Comparison of ENCODE assay signal across 9 cellular contexts in the genomic region with DNA sequence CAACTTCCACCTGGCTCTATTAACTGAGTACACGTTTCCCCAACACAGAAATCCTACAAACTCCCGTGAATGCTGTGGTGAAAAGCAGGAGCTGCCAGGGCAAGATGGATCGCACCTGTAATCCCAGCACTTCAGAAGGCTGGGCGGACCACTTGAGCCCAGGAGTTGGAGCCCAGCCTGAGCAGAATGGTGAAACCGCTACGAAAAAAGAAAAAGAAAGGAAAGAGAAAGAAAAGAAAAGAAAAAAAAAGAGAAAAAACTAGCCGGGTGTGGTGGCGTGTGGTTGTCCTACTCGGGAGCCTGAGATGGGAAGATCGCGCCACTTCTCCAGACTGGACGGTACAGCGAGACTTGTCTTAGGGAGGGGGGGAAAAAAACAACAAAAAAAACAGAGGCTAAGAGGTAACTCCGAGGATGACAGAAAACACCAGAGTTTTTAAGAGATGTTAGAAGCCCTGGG. TPM values are rescaled to one million over a fixed set of nuclear protein-coding genes. Genes with fewer than 3 reads are reported as not detected.
A peak's percentile ranks its signal among the peaks of the same experiment; 100 is the strongest.
DNase-seq lines count a peak whose midpoint lies in the region; ATAC-seq lines count a peak whose summit lies in the region.
"Not testable (repeated sequence)": the region's sequence is repeated elsewhere in the genome, so short reads cannot be mapped to it uniquely, and the experiment has no call there.
"Had no signal": no experiment of that assay in that cellular context is flagged by ENCODE, and none has a peak within 500 bp of the region (broad histone marks: within the 10 kb centered on the region; RNA-seq: fewer than 3 reads in every experiment).

No MANE protein-coding gene starts in this region.

- not testable (repeated sequence) for H2BK120ac ChIP-seq in mesenchymal stem cell (ENCODE audit: low read depth, low read length)

- intact Hi-C loops in sciatic nerve (cut with DNase I), result not testable (repeated sequence)

- ATAC-seq in GM19025 (IDR thresholded peaks at IDR 0.05; ENCODE audit: low read depth, unreplicated experiment) (peak; percentile 7), sciatic nerve (peak; percentile 79)

- not testable (repeated sequence) for H4K91ac ChIP-seq in mesenchymal stem cell (ENCODE audit: low read length)

- H3K23ac ChIP-seq in mesenchymal stem cell (ENCODE audit: low read length in 2 of 2), result not testable (repeated sequence)

- H3K4me3 ChIP-seq in HUES48 (ENCODE audit: low read depth, low read length), result not testable (repeated sequence)
- H3K4me3 ChIP-seq in adipocyte (ENCODE audit: low read length) (peak overlapping the region; percentile 75), mesenchymal stem cell (ENCODE audit: insufficient read depth in 1 of 2, low read depth in 1 of 2, low read length in 2 of 2) (peak overlapping the region in 1 of 2 experiments; percentile 75)

- not testable (repeated sequence) for H3K9ac ChIP-seq in HUES48 (ENCODE audit: low read depth, low read length)
- H3K9ac ChIP-seq in adipocyte (ENCODE audit: low read length) (peak overlapping the region; percentile 78), mesenchymal stem cell (ENCODE audit: low read length) (peak overlapping the region; percentile 79)

- not testable (repeated sequence) for H3K4ac ChIP-seq in mesenchymal stem cell (ENCODE audit: low read depth in 1 of 2, low read length in 2 of 2)

- not testable (repeated sequence) for H3K4me2 ChIP-seq in mesenchymal stem cell (ENCODE audit: low read length, poor library complexity, severe bottlenecking)

- not testable (repeated sequence) for H3K79me1 ChIP-seq in mesenchymal stem cell (replicated peaks; ENCODE audit: low read length, poor library complexity, severe bottlenecking)

- peak; percentile 0 for DNase-seq in Ammon's horn (ENCODE audit: low spot score)
- peak; percentile 8 for DNase-seq in SK-N-DZ (ENCODE audit: low spot score)
- DNase-seq in adipocyte (ENCODE audit: low read depth), result peak; percentile 1
- DNase-seq in fibroblast of gingiva (ENCODE audit: low read depth), result peak; percentile 62
- peak; percentile 91 for DNase-seq in mesenchymal stem cell
- DNase-seq in sciatic nerve (ENCODE audit: low spot score), result peak; percentile 48

- WGBS in mesenchymal stem cell, result 10% methylated on average over 7 of the region's 14 CpGs

- H3K4me1 ChIP-seq in HUES48 (ENCODE audit: control insufficient read depth, insufficient read depth, low read length); adipocyte (ENCODE audit: control insufficient read depth, insufficient read depth, low read length); mesenchymal stem cell (ENCODE audit: control insufficient read depth, insufficient read depth, low read depth, low read length): not testable (repeated sequence)

- not testable (repeated sequence) for H3K18ac ChIP-seq in mesenchymal stem cell (ENCODE audit: low read depth in 1 of 2, low read length in 2 of 2)

- not testable (repeated sequence) for H2BK12ac ChIP-seq in mesenchymal stem cell (ENCODE audit: low read length in 2 of 2)

- H3K9me3 ChIP-seq in HUES48 (ENCODE audit: control insufficient read depth, insufficient read depth, low read length); adipocyte (ENCODE audit: control insufficient read depth, low read length); mesenchymal stem cell (ENCODE audit: control insufficient read depth, low read length): not testable (repeated sequence)

- not testable (repeated sequence) for H3K14ac ChIP-seq in mesenchymal stem cell (ENCODE audit: low read length in 2 of 2)

- H3K27me3 ChIP-seq in HUES48 (ENCODE audit: control insufficient read depth, insufficient read depth, low read length); adipocyte (replicated peaks; ENCODE audit: control insufficient read depth, insufficient read depth, low read length); mesenchymal stem cell (ENCODE audit: control insufficient read depth in 1 of 2, insufficient read depth in 1 of 2, low read length in 2 of 2): not testable (repeated sequence)

- not testable (repeated sequence) for H2AFZ ChIP-seq in mesenchymal stem cell (ENCODE audit: low read depth, low read length)

- H4K8ac ChIP-seq in mesenchymal stem cell (ENCODE audit: low read length), result not testable (repeated sequence)

- H2BK15ac ChIP-seq in mesenchymal stem cell (ENCODE audit: low read depth, poor library complexity, severe bottlenecking), result not testable (repeated sequence)

- H2AK5ac ChIP-seq in mesenchymal stem cell (ENCODE audit: low read length, severe bottlenecking), result not testable (repeated sequence)

- H3K27ac ChIP-seq in HUES48 (ENCODE audit: low read depth, low read length), result peak overlapping the region; percentile 33
- not testable (repeated sequence) for H3K27ac ChIP-seq in mesenchymal stem cell (ENCODE audit: low read length, poor library complexity, severe bottlenecking)

- not testable (repeated sequence) for H3K36me3 ChIP-seq in HUES48 (ENCODE audit: control insufficient read depth, insufficient read depth, low read length); adipocyte (ENCODE audit: control insufficient read depth, insufficient read depth, low read length, severe bottlenecking); mesenchymal stem cell (ENCODE audit: control insufficient read depth in 1 of 2, insufficient read depth in 2 of 2, low read depth in 1 of 2, low read length in 2 of 2)

- H2BK5ac ChIP-seq in mesenchymal stem cell (ENCODE audit: low read depth, low read length, poor library complexity, severe bottlenecking), result not testable (repeated sequence)

RNA-seq across cellular contexts. Expression of a gene that starts 39.5 kb away (rescaled TPM):
- polyA plus RNA-seq in SK-N-DZ (2014; cell fraction: cytosol; rRNA removed), result not detected in 2 replicates
- not detected in 2 replicates for polyA plus RNA-seq in SK-N-DZ (2014; cell fraction: nucleus; rRNA removed)
- not detected for polyA plus RNA-seq in mesenchymal stem cell (2013, experiment 1 of 2)
- polyA plus RNA-seq in mesenchymal stem cell (2013, experiment 2 of 2), result not detected
- total RNA-seq in sciatic nerve, result not detected
- total RNA-seq: SK-MEL-5 had no signal

Comparison
In these comparisons a context has a peak if more than half of its experiments do, and no peak if none do; other contexts are left out.
1. DNase-seq: peak in every context shown above with its lines; median percentile 91 in mesenchymal stem cell; 62 in fibroblast of gingiva; 48 in sciatic nerve; 8 in SK-N-DZ; 1 in adipocyte; 0 in Ammon's horn.